In the genomic region with DNA sequence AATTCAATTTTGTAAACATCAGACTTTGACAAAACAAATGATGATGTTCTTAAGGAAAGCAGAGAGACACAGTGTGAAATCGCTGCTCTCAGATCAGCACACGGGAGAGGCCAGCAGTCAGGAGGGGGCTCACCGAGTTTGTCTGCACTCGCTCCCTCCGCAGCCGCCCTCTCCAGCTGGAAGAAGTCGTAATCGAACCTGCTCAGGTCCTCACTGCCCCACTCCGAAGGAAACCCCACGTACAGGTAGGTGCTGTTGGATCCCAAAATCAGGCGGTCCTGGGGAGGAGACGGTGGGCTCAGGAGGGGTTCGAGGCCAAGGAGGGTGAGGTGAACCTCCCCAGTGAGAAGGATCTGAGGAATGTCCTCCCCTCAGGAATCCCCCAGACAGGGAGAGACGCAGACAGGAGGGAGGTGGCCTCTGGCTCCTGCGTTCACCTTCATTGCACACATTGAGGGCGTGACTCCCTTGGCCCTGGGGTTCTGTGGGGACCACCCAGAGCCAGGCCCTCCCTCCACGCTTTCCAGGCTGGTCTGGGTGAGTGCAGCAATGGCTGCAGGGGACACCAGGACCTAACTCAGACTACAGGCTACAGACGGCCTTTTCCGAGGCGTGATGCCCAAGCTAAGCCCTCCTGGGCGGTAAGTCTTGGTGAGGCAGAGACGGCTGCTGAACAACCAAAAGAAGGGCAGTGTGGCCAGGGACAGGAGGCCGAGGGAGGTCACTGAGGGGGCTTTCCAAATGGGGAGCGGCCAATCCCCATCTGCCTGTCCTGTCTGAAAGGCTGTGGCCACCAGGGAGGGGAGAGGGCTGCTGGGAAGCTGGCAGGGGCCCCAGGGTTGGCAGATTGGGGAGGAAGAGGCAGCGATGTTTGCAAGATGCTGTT, we compare ENCODE assay signal across 20 cellular contexts.
DNase-seq lines count a peak whose midpoint lies in the region; TF ChIP-seq lines count a peak whose summit lies in the region.
"Had no signal": no experiment of that assay in that cellular context is flagged by ENCODE, and none has a peak within 500 bp of the region (broad histone marks: within the 10 kb centered on the region; RNA-seq: fewer than 3 reads in every experiment).

No MANE protein-coding gene starts in this region.

- H2BK5ac ChIP-seq in H9 (ENCODE audit: insufficient read length, low read length) (no peak overlapping the region), mesenchymal stem cell (ENCODE audit: low read depth, low read length, poor library complexity, severe bottlenecking) (no peak overlapping the region)

- H3K9me3 ChIP-seq in H9 (ENCODE audit: control insufficient read depth, low read depth, low read length) (no peaks in the 10 kb centered on the region), colonic mucosa (no peaks in the 10 kb centered on the region), mesenchymal stem cell (ENCODE audit: control insufficient read depth, low read length) (no peaks in the 10 kb centered on the region)
- H3K9me3 ChIP-seq: adrenal gland, mucosa of descending colon, pancreas, tibial artery had no signal

- H2AFZ ChIP-seq in H9 (ENCODE audit: low read length) (no peak overlapping the region), mesenchymal stem cell (ENCODE audit: low read depth, low read length) (no peak overlapping the region)

- H3K27me3 Mint-ChIP-seq in H9 (ENCODE audit: low read depth), result 0 out of 2 replicates have a peak, but pooled peaks cover 4% of the 10 kb centered on the region
- peaks cover 14% of the 10 kb centered on the region for H3K27me3 Mint-ChIP-seq in stimulated activated naive CD8-positive, alpha-beta T cell treated with anti-CD3 and anti-CD28 coated beads, Interleukin-15, Interleukin-2, amounts not matched to agents 100 ng/mL and 50 ng/mL, for 24 hours
- H3K27me3 Mint-ChIP-seq: activated CD4-positive, alpha-beta memory T cell treated with anti-CD3 and anti-CD28 coated beads, Interleukin-2, amount 10 ng/mL, durations not matched to agents 7 days and 5 days had no signal

- H3K79me2 ChIP-seq in H9 (ENCODE audit: insufficient read depth, low read length), result no peaks in the 10 kb centered on the region

- H3K9me3 Mint-ChIP-seq in H9, result peaks cover 3 to 4% of the 10 kb centered on the region in 2 experiments; a peak in 2 of 5 replicates
- no peaks in the 10 kb centered on the region for H3K9me3 Mint-ChIP-seq in stimulated activated naive CD8-positive, alpha-beta T cell treated with anti-CD3 and anti-CD28 coated beads, Interleukin-15, Interleukin-2, amounts not matched to agents 100 ng/mL and 50 ng/mL, for 24 hours

- no peak for DNase-seq in H9
- DNase-seq in colonic mucosa, result no peak
- DNase-seq in mesenchymal stem cell, result no peak
- DNase-seq in caudate nucleus (lab: John Stamatoyannopoulos, UW), result no peak
- DNase-seq in AG08396 (ENCODE audit: low spot score), result no peak
- DNase-seq in NCI-H187 (lab: John Stamatoyannopoulos, UW), result no peak
- DNase-seq: activated CD4-positive, alpha-beta memory T cell treated with anti-CD3 and anti-CD28 coated beads, Interleukin-2, amount 10 ng/mL, durations not matched to agents 7 days and 5 days; adrenal gland; effector CD8-positive, alpha-beta T cell; HFFc6; mucosa of descending colon; NCI-H345; small intestine; stimulated activated CD4-positive, alpha-beta T cell treated with anti-CD3 and anti-CD28 coated beads, Interleukin-4, amount 100 ng/mL, for 4 hours; stimulated activated CD8-positive, alpha-beta memory T cell treated with anti-CD3 and anti-CD28 coated beads, Interleukin-4, amount 100 ng/mL, for 48 hours; T-helper 1 cell had no signal

- peaks cover 6% of the 10 kb centered on the region for H3K23me2 ChIP-seq in H9 (ENCODE audit: insufficient read length, low read depth, low read length, poor library complexity, severe bottlenecking)

- TF ChIP-seq CTCF in H9 (conservative IDR thresholded peaks at IDR 0.05) (no peak), colonic mucosa (IDR thresholded peaks at IDR 0.05) (no peak)

- H3K79me1 ChIP-seq in H9 (ENCODE audit: insufficient read depth, low read depth, low read length, poor library complexity, severe bottlenecking) (no peaks in the 10 kb centered on the region), mesenchymal stem cell (replicated peaks; ENCODE audit: low read length, poor library complexity, severe bottlenecking) (no peaks in the 10 kb centered on the region)

- H3K9ac ChIP-seq in H9 (ENCODE audit: extremely low read depth, insufficient read length, low read length), result no peak overlapping the region
- H3K9ac ChIP-seq in colonic mucosa (ENCODE audit: low read depth in 2 of 2, low read length in 2 of 2), result no peak overlapping the region
- peak overlapping the region; percentile 70 for H3K9ac ChIP-seq in mesenchymal stem cell (ENCODE audit: low read length)

- H3K27me3 ChIP-seq in H9 (ENCODE audit: insufficient read depth, low read length), result no peaks in the 10 kb centered on the region
- H3K27me3 ChIP-seq in colonic mucosa, result no peaks in the 10 kb centered on the region
- peaks cover 0 to 21% of the 10 kb centered on the region in 2 experiments for H3K27me3 ChIP-seq in mesenchymal stem cell (ENCODE audit: control insufficient read depth in 1 of 2, insufficient read depth in 1 of 2, low read length in 2 of 2)
- H3K27me3 ChIP-seq: adrenal gland, cardiac muscle cell had no signal

- H4K5ac ChIP-seq in H9 (ENCODE audit: insufficient read length, low read depth, low read length), result no peak overlapping the region

- no peak overlapping the region for H3K27ac ChIP-seq in H9 (ENCODE audit: insufficient read length, low read depth, low read length)
- no peak overlapping the region for H3K27ac ChIP-seq in colonic mucosa
- no peak overlapping the region for H3K27ac ChIP-seq in mesenchymal stem cell (ENCODE audit: low read length, poor library complexity, severe bottlenecking)
- H3K27ac ChIP-seq in caudate nucleus (ENCODE audit: low read depth, low read length), result no peak overlapping the region
- H3K27ac ChIP-seq: adrenal gland, cardiac muscle cell, pancreas, tibial artery had no signal

- 0 out of 7 replicates have a peak overlapping the region, but pooled peaks of 1 of the 3 experiments have one; percentile 62 for H3K27ac Mint-ChIP-seq in H9
- no peak overlapping the region for H3K27ac Mint-ChIP-seq in stimulated activated naive CD8-positive, alpha-beta T cell treated with anti-CD3 and anti-CD28 coated beads, Interleukin-15, Interleukin-2, amounts not matched to agents 100 ng/mL and 50 ng/mL, for 24 hours
- H3K27ac Mint-ChIP-seq: activated CD4-positive, alpha-beta memory T cell treated with anti-CD3 and anti-CD28 coated beads, Interleukin-2, amount 10 ng/mL, durations not matched to agents 7 days and 5 days; HFFc6 had no signal

- H2BK15ac ChIP-seq in H9 (ENCODE audit: low read depth, low read length) (no peak overlapping the region), mesenchymal stem cell (ENCODE audit: low read depth, poor library complexity, severe bottlenecking) (no peak overlapping the region)

- H3T11ph ChIP-seq in H9 (ENCODE audit: low read length), result no peak overlapping the region

- no peak overlapping the region for H3K23ac ChIP-seq in H9 (ENCODE audit: insufficient read length, low read depth, low read length)
- H3K23ac ChIP-seq in mesenchymal stem cell (ENCODE audit: low read length in 2 of 2), result no peak overlapping the region

- H3K4me1 ChIP-seq in H9 (ENCODE audit: insufficient read depth, low read length) (peaks cover 13% of the 10 kb centered on the region; the same call in 1 of the 2 replicates), colonic mucosa (peaks cover 3% of the 10 kb centered on the region), mesenchymal stem cell (ENCODE audit: control insufficient read depth, insufficient read depth, low read depth, low read length) (peaks cover 16% of the 10 kb centered on the region)
- H3K4me1 ChIP-seq: pancreas had no signal

- H3K4me3 Mint-ChIP-seq in H9, result no peak overlapping the region
- H3K4me3 Mint-ChIP-seq in stimulated activated naive CD8-positive, alpha-beta T cell treated with anti-CD3 and anti-CD28 coated beads, Interleukin-15, Interleukin-2, amounts not matched to agents 100 ng/mL and 50 ng/mL, for 24 hours, result peak overlapping the region; percentile 10
- H3K4me3 Mint-ChIP-seq: activated CD4-positive, alpha-beta memory T cell treated with anti-CD3 and anti-CD28 coated beads, Interleukin-2, amount 10 ng/mL, durations not matched to agents 7 days and 5 days; HFFc6 had no signal

- H3K36me3 ChIP-seq in colonic mucosa (no peaks in the 10 kb centered on the region), mesenchymal stem cell (ENCODE audit: control insufficient read depth in 1 of 2, insufficient read depth in 2 of 2, low read depth in 1 of 2, low read length in 2 of 2) (peaks cover 0 to 6% of the 10 kb centered on the region in 2 experiments)
- H3K36me3 ChIP-seq: adrenal gland, cardiac muscle cell, pancreas, tibial artery had no signal

- no peak overlapping the region for H3K56ac ChIP-seq in H9 (ENCODE audit: insufficient read length, low read depth, low read length)

- H3K18ac ChIP-seq in H9 (ENCODE audit: insufficient read length, low read depth, low read length) (no peak overlapping the region), mesenchymal stem cell (ENCODE audit: low read depth in 1 of 2, low read length in 2 of 2) (no peak overlapping the region)

- no peak overlapping the region for H2BK20ac ChIP-seq in H9 (ENCODE audit: low read depth, low read length, poor library complexity, severe bottlenecking)

- H3K4me1 Mint-ChIP-seq in H9, result peaks cover 15 to 35% of the 10 kb centered on the region in 2 experiments
- peaks cover 12% of the 10 kb centered on the region for H3K4me1 Mint-ChIP-seq in stimulated activated naive CD8-positive, alpha-beta T cell treated with anti-CD3 and anti-CD28 coated beads, Interleukin-15, Interleukin-2, amounts not matched to agents 100 ng/mL and 50 ng/mL, for 24 hours (ENCODE audit: low read depth)

- WGBS in H9 (ENCODE audit: extremely low coverage, insufficient read length, low lambda C conversion rate), result no CpG with 5 or more reads among the region's 25 CpGs
- WGBS in mesenchymal stem cell, result 87% methylated on average over 25 of the region's 25 CpGs

- H4K20me1 ChIP-seq in H9 (ENCODE audit: control insufficient read depth, insufficient read depth, insufficient read length), result no peaks in the 10 kb centered on the region

- H3K4me2 ChIP-seq in H9 (ENCODE audit: insufficient read depth, insufficient read length, low read length) (no peak overlapping the region), mesenchymal stem cell (ENCODE audit: low read length, poor library complexity, severe bottlenecking) (no peak overlapping the region)

- intact Hi-C loops in colonic mucosa (cut with DNase I), result no loop called here

- peak overlapping the region; percentile 52 for H3K14ac ChIP-seq in H9 (ENCODE audit: insufficient read depth, low read length)
- no peak overlapping the region for H3K14ac ChIP-seq in mesenchymal stem cell (ENCODE audit: low read length in 2 of 2)

- H3K4ac ChIP-seq in H9 (ENCODE audit: low read depth, low read length), result no peak overlapping the region
- H3K4ac ChIP-seq in mesenchymal stem cell (ENCODE audit: low read depth in 1 of 2, low read length in 2 of 2), result no peak overlapping the region

- H3K4me3 ChIP-seq in colonic mucosa, result peak overlapping the region; percentile 25
- peak overlapping the region in 1 of 2 experiments; percentile 40 for H3K4me3 ChIP-seq in mesenchymal stem cell (ENCODE audit: insufficient read depth in 1 of 2, low read depth in 1 of 2, low read length in 2 of 2)
- H3K4me3 ChIP-seq: cardiac muscle cell, mucosa of descending colon had no signal

- no peak overlapping the region for H4K91ac ChIP-seq in H9 (ENCODE audit: insufficient read length, low read depth, low read length)
- H4K91ac ChIP-seq in mesenchymal stem cell (ENCODE audit: low read length), result no peak overlapping the region

- H2AK5ac ChIP-seq in H9 (ENCODE audit: insufficient read length, low read length), result no peak overlapping the region
- no peak overlapping the region for H2AK5ac ChIP-seq in mesenchymal stem cell (ENCODE audit: low read length, severe bottlenecking)

- H2BK120ac ChIP-seq in H9 (ENCODE audit: low read depth, low read length, poor library complexity, severe bottlenecking), result no peak overlapping the region
- H2BK120ac ChIP-seq in mesenchymal stem cell (ENCODE audit: low read depth, low read length), result no peak overlapping the region

- H4K8ac ChIP-seq in H9 (replicated peaks; ENCODE audit: insufficient read length, low read depth, low read length) (no peak overlapping the region), mesenchymal stem cell (ENCODE audit: low read length) (no peak overlapping the region)

- H2BK12ac ChIP-seq in H9 (ENCODE audit: insufficient read length, low read depth, low read length) (no peak overlapping the region), mesenchymal stem cell (ENCODE audit: low read length in 2 of 2) (no peak overlapping the region)

- H3K36me3 Mint-ChIP-seq in H9 (ENCODE audit: insufficient read depth in 1 of 3, low read depth in 3 of 3), result peaks cover 0 to 2% (median 0%) of the 10 kb centered on the region in 3 experiments; a peak in 1 of 7 replicates
- H3K36me3 Mint-ChIP-seq in stimulated activated naive CD8-positive, alpha-beta T cell treated with anti-CD3 and anti-CD28 coated beads, Interleukin-15, Interleukin-2, amounts not matched to agents 100 ng/mL and 50 ng/mL, for 24 hours (ENCODE audit: low read depth), result no peaks in the 10 kb centered on the region
